11 cellular contexts compared by ENCODE assay signal in the genomic region with DNA sequence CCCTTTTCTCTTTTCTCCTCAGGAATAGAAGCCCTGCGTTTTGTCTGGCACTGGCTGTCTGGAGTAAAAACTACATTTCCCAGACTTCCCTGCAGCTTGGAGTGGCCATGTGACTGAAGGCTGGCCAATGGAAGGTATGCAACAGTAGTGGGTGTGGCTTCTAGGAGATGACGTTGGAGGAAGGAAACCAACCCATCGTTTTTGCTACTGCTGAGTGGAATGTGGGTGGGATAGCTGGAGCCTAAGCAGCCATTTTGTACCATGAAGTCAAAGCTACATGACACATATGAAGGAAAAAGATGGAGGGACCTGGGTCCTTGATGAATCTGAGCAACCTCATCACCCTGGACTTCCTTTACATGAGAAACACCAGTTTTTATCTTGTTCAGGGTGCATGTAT. TPM values are rescaled to one million over a fixed set of nuclear protein-coding genes. Genes with fewer than 3 reads are reported as not detected.
A peak's percentile ranks its signal among the peaks of the same experiment; 100 is the strongest.
DNase-seq lines count a peak whose midpoint lies in the region; ATAC-seq and TF ChIP-seq lines count a peak whose summit lies in the region.
"Had no signal": no experiment of that assay in that cellular context is flagged by ENCODE, and none has a peak within 500 bp of the region (broad histone marks: within the 10 kb centered on the region; RNA-seq: fewer than 3 reads in every experiment).

No MANE protein-coding gene starts in this region.

- no peaks in the 10 kb centered on the region for H3K36me3 Mint-ChIP-seq in T-helper 17 cell (ENCODE audit: low read depth)
- no peaks in the 10 kb centered on the region for H3K36me3 Mint-ChIP-seq in naive thymus-derived CD4-positive, alpha-beta T cell
- H3K36me3 Mint-ChIP-seq: activated naive CD8-positive, alpha-beta T cell treated with anti-CD3 and anti-CD28 coated beads, Interleukin-2, amount 10 ng/mL, durations not matched to agents 7 days and 5 days; mesothelial cell of epicardium had no signal

- peak; percentile 20 for DNase-seq in GM12865 (ENCODE audit: low read depth)
- peak; percentile 46 for DNase-seq in M059J (ENCODE audit: low read depth)
- DNase-seq in astrocyte of the hippocampus (ENCODE audit: low read depth, low spot score): peak; percentile 34
- no peak for DNase-seq in left lobe of liver (ENCODE audit: low spot score)
- no peak for DNase-seq in T-helper 17 cell
- DNase-seq in naive thymus-derived CD4-positive, alpha-beta T cell: no peak
- DNase-seq: activated CD4-positive, CD25-positive, alpha-beta regulatory T cell; activated naive CD8-positive, alpha-beta T cell treated with anti-CD3 and anti-CD28 coated beads, Interleukin-2, amount 10 ng/mL, durations not matched to agents 7 days and 5 days had no signal

- no peaks in the 10 kb centered on the region for H3K4me1 ChIP-seq in naive thymus-derived CD4-positive, alpha-beta T cell (ENCODE audit: control insufficient read depth in 2 of 2, insufficient read depth in 2 of 2, low read length in 2 of 2)
- H3K4me1 ChIP-seq: suprapubic skin had no signal

- no peaks in the 10 kb centered on the region for H3K4me1 Mint-ChIP-seq in T-helper 17 cell
- H3K4me1 Mint-ChIP-seq in naive thymus-derived CD4-positive, alpha-beta T cell: peaks cover 0 to 2% (median 0%) of the 10 kb centered on the region in 7 donors
- H3K4me1 Mint-ChIP-seq: activated naive CD8-positive, alpha-beta T cell treated with anti-CD3 and anti-CD28 coated beads, Interleukin-2, amount 10 ng/mL, durations not matched to agents 7 days and 5 days; mesothelial cell of epicardium had no signal

- intact Hi-C loops in naive thymus-derived CD4-positive, alpha-beta T cell (cut with micrococcal nuclease): no loop called here

- ATAC-seq in left lobe of liver (peak; percentile 75), HG03175 (IDR thresholded peaks at IDR 0.05; ENCODE audit: unreplicated experiment) (no peak), T-helper 17 cell (no peak)
- no peak for ATAC-seq in naive thymus-derived CD4-positive, alpha-beta T cell

- POLR2A ChIA-PET in naive thymus-derived CD4-positive, alpha-beta T cell (lab: Charles Lee): no interaction called here

- no peak for TF ChIP-seq CTCF in GM12865 (IDR thresholded peaks at IDR 0.05; ENCODE audit: insufficient read depth, low read depth, low read length, missing control alignments)

- peaks cover 0 to 6% (median 0%) of the 10 kb centered on the region in 11 donors for H3K9me3 Mint-ChIP-seq in naive thymus-derived CD4-positive, alpha-beta T cell
- H3K9me3 Mint-ChIP-seq: activated naive CD8-positive, alpha-beta T cell treated with anti-CD3 and anti-CD28 coated beads, Interleukin-2, amount 10 ng/mL, durations not matched to agents 7 days and 5 days; mesothelial cell of epicardium had no signal

- no peak overlapping the region for H3K27ac ChIP-seq in naive thymus-derived CD4-positive, alpha-beta T cell (ENCODE audit: low read depth, low read length)
- H3K27ac ChIP-seq: suprapubic skin had no signal

- H3K9me3 ChIP-seq in T-helper 17 cell (ENCODE audit: control insufficient read depth, low read length, poor library complexity, severe bottlenecking): no peaks in the 10 kb centered on the region
- no peaks in the 10 kb centered on the region for H3K9me3 ChIP-seq in naive thymus-derived CD4-positive, alpha-beta T cell (ENCODE audit: control insufficient read depth in 2 of 3, low read length in 3 of 3)
- H3K9me3 ChIP-seq: suprapubic skin had no signal

- H3K4me3 Mint-ChIP-seq in T-helper 17 cell: no peak overlapping the region
- no peak overlapping the region for H3K4me3 Mint-ChIP-seq in naive thymus-derived CD4-positive, alpha-beta T cell
- H3K4me3 Mint-ChIP-seq: activated naive CD8-positive, alpha-beta T cell treated with anti-CD3 and anti-CD28 coated beads, Interleukin-2, amount 10 ng/mL, durations not matched to agents 7 days and 5 days; mesothelial cell of epicardium had no signal

- no peak overlapping the region for H3K27ac Mint-ChIP-seq in T-helper 17 cell
- H3K27ac Mint-ChIP-seq in naive thymus-derived CD4-positive, alpha-beta T cell: no peak overlapping the region
- H3K27ac Mint-ChIP-seq: activated naive CD8-positive, alpha-beta T cell treated with anti-CD3 and anti-CD28 coated beads, Interleukin-2, amount 10 ng/mL, durations not matched to agents 7 days and 5 days; mesothelial cell of epicardium had no signal

- H3K4me3 ChIP-seq in GM12865 (ENCODE audit: low read depth, low read length): no peak overlapping the region
- no peak overlapping the region for H3K4me3 ChIP-seq in naive thymus-derived CD4-positive, alpha-beta T cell (ENCODE audit: low read length)
- H3K4me3 ChIP-seq: suprapubic skin had no signal

- H3K27me3 Mint-ChIP-seq in T-helper 17 cell: peaks cover 7% of the 10 kb centered on the region
- H3K27me3 Mint-ChIP-seq in naive thymus-derived CD4-positive, alpha-beta T cell: peaks cover 0 to 9% (median 0%) of the 10 kb centered on the region in 5 donors
- H3K27me3 Mint-ChIP-seq: activated naive CD8-positive, alpha-beta T cell treated with anti-CD3 and anti-CD28 coated beads, Interleukin-2, amount 10 ng/mL, durations not matched to agents 7 days and 5 days had no signal

- CTCF ChIA-PET in naive thymus-derived CD4-positive, alpha-beta T cell (lab: Charles Lee): no interaction called here

- H3K36me3 ChIP-seq in naive thymus-derived CD4-positive, alpha-beta T cell (ENCODE audit: control insufficient read depth in 2 of 3, insufficient read depth in 3 of 3, low read length in 3 of 3): no peaks in the 10 kb centered on the region
- H3K36me3 ChIP-seq: suprapubic skin had no signal

- H3K27me3 ChIP-seq in naive thymus-derived CD4-positive, alpha-beta T cell (ENCODE audit: control insufficient read depth in 2 of 2, insufficient read depth in 2 of 2, low read length in 2 of 2): no peaks in the 10 kb centered on the region

RNA-seq across cellular contexts. Expression of gene FGF3, which starts 19.6 kb away (rescaled TPM):
- total RNA-seq in M059J (2014; rRNA removed; shearing (Covaris generic)): not detected in 2 replicates
- not detected for total RNA-seq in left lobe of liver
- total RNA-seq in T-helper 17 cell: not detected
- total RNA-seq in naive thymus-derived CD4-positive, alpha-beta T cell: not detected
- polyA plus RNA-seq in naive thymus-derived CD4-positive, alpha-beta T cell: not detected
- total RNA-seq: activated naive CD8-positive, alpha-beta T cell treated with anti-CD3 and anti-CD28 coated beads, Interleukin-2, amount 10 ng/mL, durations not matched to agents 7 days and 5 days; mesothelial cell of epicardium; suprapubic skin had no signal

RNA-seq across cellular contexts. Expression of gene FGF4, which starts 24.4 kb away (rescaled TPM):
- not detected in 2 replicates for total RNA-seq in M059J (2014; rRNA removed; shearing (Covaris generic))
- not detected for total RNA-seq in left lobe of liver
- total RNA-seq in T-helper 17 cell: not detected
- total RNA-seq in naive thymus-derived CD4-positive, alpha-beta T cell: not detected
- polyA plus RNA-seq in naive thymus-derived CD4-positive, alpha-beta T cell: not detected
- total RNA-seq: activated naive CD8-positive, alpha-beta T cell treated with anti-CD3 and anti-CD28 coated beads, Interleukin-2, amount 10 ng/mL, durations not matched to agents 7 days and 5 days; mesothelial cell of epicardium; suprapubic skin had no signal

Comparison
In these comparisons a context has a peak if more than half of its experiments do, and no peak if none do; other contexts are left out.
1. DNase-seq: peak in GM12865 (single experiment), M059J (single experiment) and astrocyte of the hippocampus (single experiment); none in left lobe of liver (single experiment), T-helper 17 cell (0 of 3) and naive thymus-derived CD4-positive, alpha-beta T cell (0 of 9).